ENCODE assay signal across 8 cellular contexts in the genomic region with DNA sequence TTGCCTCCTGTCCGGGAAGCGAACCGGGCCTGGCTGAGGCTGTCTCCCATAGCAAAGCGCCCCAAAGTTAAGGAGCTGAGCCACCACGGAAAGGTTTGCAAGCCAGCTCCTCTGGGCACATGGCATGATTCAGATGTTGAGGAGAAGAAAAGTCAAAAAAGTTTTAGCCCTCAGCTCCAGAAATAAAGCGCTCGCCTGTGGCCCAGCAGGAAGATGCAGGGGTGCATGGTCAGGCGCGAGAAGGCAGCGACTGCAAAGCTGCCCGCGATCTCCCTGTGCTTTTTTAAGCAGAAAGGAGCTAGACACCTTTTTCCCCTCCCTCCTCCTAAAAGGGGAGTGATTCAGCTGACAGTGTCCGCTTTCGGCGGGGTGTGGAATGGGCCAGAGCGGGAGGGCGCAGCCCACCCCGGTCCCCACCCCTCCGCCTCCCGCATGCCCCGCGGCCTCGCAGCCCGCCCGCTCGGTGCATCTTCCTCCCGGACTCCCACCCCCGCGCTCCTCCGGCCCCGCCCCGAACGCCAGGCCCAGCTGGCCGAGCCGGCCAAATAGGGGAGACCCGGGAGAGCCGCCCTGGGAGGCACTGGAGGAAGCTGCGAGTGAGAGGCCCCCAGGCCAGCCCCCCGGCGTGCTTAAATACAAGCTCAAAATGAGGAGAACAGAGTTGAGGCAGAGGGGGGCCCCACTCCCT. TPM values are rescaled to one million over a fixed set of nuclear protein-coding genes. Genes with fewer than 3 reads are reported as not detected.
DNase-seq lines count a peak whose midpoint lies in the region; ATAC-seq and TF ChIP-seq lines count a peak whose summit lies in the region.

A gene with protein sequence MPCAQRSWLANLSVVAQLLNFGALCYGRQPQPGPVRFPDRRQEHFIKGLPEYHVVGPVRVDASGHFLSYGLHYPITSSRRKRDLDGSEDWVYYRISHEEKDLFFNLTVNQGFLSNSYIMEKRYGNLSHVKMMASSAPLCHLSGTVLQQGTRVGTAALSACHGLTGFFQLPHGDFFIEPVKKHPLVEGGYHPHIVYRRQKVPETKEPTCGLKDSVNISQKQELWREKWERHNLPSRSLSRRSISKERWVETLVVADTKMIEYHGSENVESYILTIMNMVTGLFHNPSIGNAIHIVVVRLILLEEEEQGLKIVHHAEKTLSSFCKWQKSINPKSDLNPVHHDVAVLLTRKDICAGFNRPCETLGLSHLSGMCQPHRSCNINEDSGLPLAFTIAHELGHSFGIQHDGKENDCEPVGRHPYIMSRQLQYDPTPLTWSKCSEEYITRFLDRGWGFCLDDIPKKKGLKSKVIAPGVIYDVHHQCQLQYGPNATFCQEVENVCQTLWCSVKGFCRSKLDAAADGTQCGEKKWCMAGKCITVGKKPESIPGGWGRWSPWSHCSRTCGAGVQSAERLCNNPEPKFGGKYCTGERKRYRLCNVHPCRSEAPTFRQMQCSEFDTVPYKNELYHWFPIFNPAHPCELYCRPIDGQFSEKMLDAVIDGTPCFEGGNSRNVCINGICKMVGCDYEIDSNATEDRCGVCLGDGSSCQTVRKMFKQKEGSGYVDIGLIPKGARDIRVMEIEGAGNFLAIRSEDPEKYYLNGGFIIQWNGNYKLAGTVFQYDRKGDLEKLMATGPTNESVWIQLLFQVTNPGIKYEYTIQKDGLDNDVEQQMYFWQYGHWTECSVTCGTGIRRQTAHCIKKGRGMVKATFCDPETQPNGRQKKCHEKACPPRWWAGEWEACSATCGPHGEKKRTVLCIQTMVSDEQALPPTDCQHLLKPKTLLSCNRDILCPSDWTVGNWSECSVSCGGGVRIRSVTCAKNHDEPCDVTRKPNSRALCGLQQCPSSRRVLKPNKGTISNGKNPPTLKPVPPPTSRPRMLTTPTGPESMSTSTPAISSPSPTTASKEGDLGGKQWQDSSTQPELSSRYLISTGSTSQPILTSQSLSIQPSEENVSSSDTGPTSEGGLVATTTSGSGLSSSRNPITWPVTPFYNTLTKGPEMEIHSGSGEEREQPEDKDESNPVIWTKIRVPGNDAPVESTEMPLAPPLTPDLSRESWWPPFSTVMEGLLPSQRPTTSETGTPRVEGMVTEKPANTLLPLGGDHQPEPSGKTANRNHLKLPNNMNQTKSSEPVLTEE (N-terminal part only) (minus strand): TSS at position 260 of the 688 bp plus-strand sequence. CDS start 134 bp downstream, at position 126.

- peaks cover 9% of the 10 kb centered on the region for H3K4me1 Mint-ChIP-seq in CD8-positive, alpha-beta T cell (ENCODE audit: low read depth)
- no peaks in the 10 kb centered on the region for H3K4me1 Mint-ChIP-seq in T-helper 2 cell treated with Interferon-gamma antibody and Interleukin-4, amounts not matched to agents 5 μg/mL and 100 μg/mL, for 36 hours (ENCODE audit: low read depth)

- no peak for TF ChIP-seq CTCF in CD8-positive, alpha-beta T cell (IDR thresholded peaks at IDR 0.05)
- TF ChIP-seq CTCF in vagina (IDR thresholded peaks at IDR 0.05) = no peak

- H3K4me3 Mint-ChIP-seq in CD8-positive, alpha-beta T cell = peak within 1 kb of the TSS; percentile 61
- no peak within 1 kb of the TSS for H3K4me3 Mint-ChIP-seq in T-helper 2 cell treated with Interferon-gamma antibody and Interleukin-4, amounts not matched to agents 5 μg/mL and 100 μg/mL, for 36 hours

- TF ChIP-seq POLR2A in vagina (IDR thresholded peaks at IDR 0.05) = no peak

- H3K36me3 ChIP-seq in CD8-positive, alpha-beta T cell (ENCODE audit: insufficient read depth, low read length) = no peaks in the 10 kb centered on the region
- no peaks in the 10 kb centered on the region for H3K36me3 ChIP-seq in vagina

- no peaks in the 10 kb centered on the region for H3K36me3 Mint-ChIP-seq in CD8-positive, alpha-beta T cell
- no peaks in the 10 kb centered on the region for H3K36me3 Mint-ChIP-seq in T-helper 2 cell treated with Interferon-gamma antibody and Interleukin-4, amounts not matched to agents 5 μg/mL and 100 μg/mL, for 36 hours (ENCODE audit: low read depth)

- peaks cover 4% of the 10 kb centered on the region for H3K27me3 ChIP-seq in CD8-positive, alpha-beta T cell (ENCODE audit: insufficient read depth, low read length)
- H3K27me3 ChIP-seq in vagina = no peaks in the 10 kb centered on the region

- intact Hi-C loops in CD8-positive, alpha-beta T cell (cut with DNase I, micrococcal nuclease) = no loop called here
- intact Hi-C loops in vagina (cut with DNase I) = loop anchor here (5.0 kb wide), 1 partner anchor 35 kb away; no protein-coding TSS in a partner anchor

- peaks cover 55% of the 10 kb centered on the region for H3K27me3 Mint-ChIP-seq in CD8-positive, alpha-beta T cell (ENCODE audit: low read depth)
- peaks cover 58% of the 10 kb centered on the region for H3K27me3 Mint-ChIP-seq in T-helper 2 cell treated with Interferon-gamma antibody and Interleukin-4, amounts not matched to agents 5 μg/mL and 100 μg/mL, for 36 hours (ENCODE audit: low read depth)

- no peak for DNase-seq in CD8-positive, alpha-beta T cell
- DNase-seq in HK-2 (ENCODE audit: unreplicated experiment) = peak; percentile 63
- peak; percentile 31 for DNase-seq in dedifferentiated amniotic fluid mesenchymal stem cell (ENCODE audit: extremely low spot score)
- DNase-seq in mesenteric fat pad (ENCODE audit: low spot score) = no peak
- no peak for DNase-seq in vagina (ENCODE audit: extremely low spot score in 2 of 2)
- DNase-seq in stimulated activated CD4-positive, alpha-beta T cell treated with anti-CD3 and anti-CD28 coated beads, Interleukin-4, amount 100 ng/mL, for 24 hours = no peak
- DNase-seq in T-helper 2 cell treated with Interferon-gamma antibody and Interleukin-4, amounts not matched to agents 5 μg/mL and 100 μg/mL, for 36 hours (ENCODE audit: low spot score) = no peak

- ATAC-seq in CD8-positive, alpha-beta T cell = no peak
- ATAC-seq in HG03469 (IDR thresholded peaks at IDR 0.05; ENCODE audit: unreplicated experiment) = no peak

- no peak within 1 kb of the TSS for H3K27ac Mint-ChIP-seq in CD8-positive, alpha-beta T cell
- no peak within 1 kb of the TSS for H3K27ac Mint-ChIP-seq in T-helper 2 cell treated with Interferon-gamma antibody and Interleukin-4, amounts not matched to agents 5 μg/mL and 100 μg/mL, for 36 hours

- no peaks in the 10 kb centered on the region for H3K9me3 Mint-ChIP-seq in CD8-positive, alpha-beta T cell
- no peaks in the 10 kb centered on the region for H3K9me3 Mint-ChIP-seq in T-helper 2 cell treated with Interferon-gamma antibody and Interleukin-4, amounts not matched to agents 5 μg/mL and 100 μg/mL, for 36 hours

- POLR2A ChIA-PET in CD8-positive, alpha-beta T cell (lab: Charles Lee) = interaction anchor here (0.9 kb wide), 1 partner anchor 9 kb away, joined by 3 read pairs; no protein-coding TSS in a partner anchor

- H3K27ac ChIP-seq in CD8-positive, alpha-beta T cell (ENCODE audit: low read depth, low read length) = no peak within 1 kb of the TSS
- peak within 1 kb of the TSS; percentile 48 for H3K27ac ChIP-seq in vagina

- H3K4me3 ChIP-seq in CD8-positive, alpha-beta T cell (ENCODE audit: low read depth, low read length) = no peak within 1 kb of the TSS
- peak within 1 kb of the TSS; percentile 39 to 47 for H3K4me3 ChIP-seq in vagina

- CTCF ChIA-PET in CD8-positive, alpha-beta T cell (lab: Charles Lee) = interaction anchor here (1.5 kb wide), 1 partner anchor 43 kb away, joined by 6 read pairs; no protein-coding TSS in a partner anchor

- peaks cover 3% of the 10 kb centered on the region for H3K4me1 ChIP-seq in CD8-positive, alpha-beta T cell (ENCODE audit: insufficient read depth, low read length)
- H3K4me1 ChIP-seq in vagina = peaks cover 8% of the 10 kb centered on the region

- H3K9me3 ChIP-seq in CD8-positive, alpha-beta T cell (ENCODE audit: low read length) = no peaks in the 10 kb centered on the region
- H3K9me3 ChIP-seq in vagina = no peaks in the 10 kb centered on the region

RNA-seq across cellular contexts. Expression of the gene that starts here (rescaled TPM):
- not detected for total RNA-seq in CD8-positive, alpha-beta T cell
- total RNA-seq in mesenteric fat pad (41.2 TPM), vagina (7.6 TPM)

Comparison
In these comparisons a context has a peak if more than half of its experiments do, and no peak if none do; other contexts are left out.
1. DNase-seq: peak in HK-2 (single experiment) and dedifferentiated amniotic fluid mesenchymal stem cell (single experiment); none in CD8-positive, alpha-beta T cell (0 of 7), mesenteric fat pad (single experiment), vagina (0 of 2), stimulated activated CD4-positive, alpha-beta T cell treated with anti-CD3 and anti-CD28 coated beads, Interleukin-4, amount 100 ng/mL, for 24 hours (single experiment) and T-helper 2 cell treated with Interferon-gamma antibody and Interleukin-4, amounts not matched to agents 5 μg/mL and 100 μg/mL, for 36 hours (single experiment).